ENCODE assay signal across 17 cellular contexts in genomic region chr9:103902263-103902662, GRCh38.
"Had no signal": no experiment of that assay in that cellular context is flagged by ENCODE, and none has a peak within 500 bp of the region (broad histone marks: within the 10 kb centered on the region; RNA-seq: fewer than 3 reads in every experiment).

No MANE protein-coding gene starts in this region.

- H3K27ac Mint-ChIP-seq: stimulated activated effector memory CD8-positive, alpha-beta T cell treated with anti-CD3 and anti-CD28 coated beads, Interleukin-12 subunit alpha, Interleukin-12 subunit beta, amount 100 ng/mL, for 72 hours had no signal

- H3K4me1 Mint-ChIP-seq: central memory CD8-positive, alpha-beta T cell; stimulated activated effector memory CD8-positive, alpha-beta T cell treated with anti-CD3 and anti-CD28 coated beads, Interleukin-12 subunit alpha, Interleukin-12 subunit beta, amount 100 ng/mL, for 72 hours had no signal

- H3K27me3 Mint-ChIP-seq: central memory CD8-positive, alpha-beta T cell had no signal

- H3K27me3 ChIP-seq: brain microvascular endothelial cell, esophagus squamous epithelium, left lung, sigmoid colon, spleen had no signal

- H3K36me3 ChIP-seq: brain microvascular endothelial cell, esophagus squamous epithelium, left lung, pancreas, sigmoid colon, spleen, thoracic aorta had no signal

- ATAC-seq: left lung; pancreas; stimulated activated effector memory CD8-positive, alpha-beta T cell treated with anti-CD3 and anti-CD28 coated beads, Interleukin-12 subunit alpha, Interleukin-12 subunit beta, amount 100 ng/mL, for 72 hours had no signal

- H3K4me3 ChIP-seq: coronary artery, esophagus squamous epithelium, left lung, pancreas, sigmoid colon, spleen, thoracic aorta had no signal

- H3K9me3 ChIP-seq: esophagus squamous epithelium, left lung, pancreas, sigmoid colon, spleen, thoracic aorta had no signal

- H3K27ac ChIP-seq: brain microvascular endothelial cell, coronary artery, esophagus squamous epithelium, left lung, pancreas, sigmoid colon, spleen, thoracic aorta had no signal

- H3K4me1 ChIP-seq: esophagus squamous epithelium, left lung, pancreas, sigmoid colon, spleen had no signal

- H3K36me3 Mint-ChIP-seq: stimulated activated effector memory CD8-positive, alpha-beta T cell treated with anti-CD3 and anti-CD28 coated beads, Interleukin-12 subunit alpha, Interleukin-12 subunit beta, amount 100 ng/mL, for 72 hours had no signal

- DNase-seq: activated CD4-positive, alpha-beta T cell treated with anti-CD3 and anti-CD28 coated beads, Interleukin-2, amount 50 U/mL, for 1 hour; activated CD8-positive, alpha-beta memory T cell treated with anti-CD3 and anti-CD28 coated beads for 24 hours; activated naive CD4-positive, alpha-beta T cell; anterior cingulate cortex; brain microvascular endothelial cell; effector CD4-positive, alpha-beta T cell; esophagus squamous epithelium; hippocampal formation; left lung; mammary epithelial cell; pancreas; sigmoid colon; spleen had no signal

- H3K4me3 Mint-ChIP-seq: central memory CD8-positive, alpha-beta T cell; stimulated activated effector memory CD8-positive, alpha-beta T cell treated with anti-CD3 and anti-CD28 coated beads, Interleukin-12 subunit alpha, Interleukin-12 subunit beta, amount 100 ng/mL, for 72 hours had no signal
